Comparison of ENCODE assay signal across 2 cellular contexts in the genomic region with DNA sequence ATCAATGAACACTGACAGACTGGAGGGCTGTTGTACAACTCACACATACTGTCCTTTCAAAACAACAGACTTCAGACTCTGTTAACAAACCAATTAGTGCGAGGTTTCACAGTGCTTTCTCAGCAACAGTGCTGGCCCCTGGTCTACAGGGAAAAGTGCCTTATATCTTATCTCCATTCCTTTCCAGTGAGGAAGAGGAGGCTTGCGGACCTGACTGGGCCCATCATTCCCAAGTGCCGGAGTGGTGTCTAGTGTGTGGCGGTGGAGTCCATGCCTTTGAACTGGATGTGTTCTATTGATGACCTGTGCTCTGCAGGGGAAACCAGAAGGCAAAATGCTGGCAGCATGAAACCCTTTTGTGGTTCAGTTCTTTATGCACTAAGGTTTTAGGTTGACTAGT.
TF ChIP-seq lines count a peak whose summit lies in the region.

No MANE protein-coding gene starts in this region.

TF ChIP-seq in GM12878, 131 proteins besides CTCF, POLR2A, EP300 and RAD21:
- TF ChIP-seq, protein P1, sequence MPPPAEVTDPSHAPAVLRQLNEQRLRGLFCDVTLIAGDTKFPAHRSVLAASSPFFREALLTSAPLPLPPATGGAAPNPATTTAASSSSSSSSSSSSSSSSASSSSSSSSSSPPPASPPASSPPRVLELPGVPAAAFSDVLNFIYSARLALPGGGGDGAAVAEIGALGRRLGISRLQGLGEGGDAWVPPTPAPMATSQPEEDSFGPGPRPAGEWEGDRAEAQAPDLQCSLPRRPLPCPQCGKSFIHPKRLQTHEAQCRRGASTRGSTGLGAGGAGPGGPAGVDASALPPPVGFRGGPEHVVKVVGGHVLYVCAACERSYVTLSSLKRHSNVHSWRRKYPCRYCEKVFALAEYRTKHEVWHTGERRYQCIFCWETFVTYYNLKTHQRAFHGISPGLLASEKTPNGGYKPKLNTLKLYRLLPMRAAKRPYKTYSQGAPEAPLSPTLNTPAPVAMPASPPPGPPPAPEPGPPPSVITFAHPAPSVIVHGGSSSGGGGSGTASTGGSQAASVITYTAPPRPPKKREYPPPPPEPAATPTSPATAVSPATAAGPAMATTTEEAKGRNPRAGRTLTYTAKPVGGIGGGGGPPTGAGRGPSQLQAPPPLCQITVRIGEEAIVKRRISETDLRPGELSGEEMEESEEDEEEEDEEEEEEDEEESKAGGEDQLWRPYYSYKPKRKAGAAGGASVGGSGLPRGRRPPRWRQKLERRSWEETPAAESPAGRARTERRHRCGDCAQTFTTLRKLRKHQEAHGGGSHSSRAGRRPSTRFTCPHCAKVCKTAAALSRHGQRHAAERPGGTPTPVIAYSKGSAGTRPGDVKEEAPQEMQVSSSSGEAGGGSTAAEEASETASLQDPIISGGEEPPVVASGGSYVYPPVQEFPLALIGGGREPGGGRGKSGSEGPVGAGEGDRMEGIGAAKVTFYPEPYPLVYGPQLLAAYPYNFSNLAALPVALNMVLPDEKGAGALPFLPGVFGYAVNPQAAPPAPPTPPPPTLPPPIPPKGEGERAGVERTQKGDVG (CRISPR knock-in tag; IDR thresholded peaks at IDR 0.05) = no peak
- no peak for TF ChIP-seq IKZF2 (IDR thresholded peaks at IDR 0.05)
- no peak for TF ChIP-seq DPF2 (IDR thresholded peaks at IDR 0.05)
- no peak for TF ChIP-seq KLF5 (IDR thresholded peaks at IDR 0.05; ENCODE audit: partially characterized antibody)
- TF ChIP-seq RUNX3 (IDR thresholded peaks at IDR 0.05; ENCODE audit: low read length) = no peak
- TF ChIP-seq MEF2B (IDR thresholded peaks at IDR 0.05; ENCODE audit: partially characterized antibody, poor library complexity, severe bottlenecking) = no peak
- no peak for TF ChIP-seq SIN3A (IDR thresholded peaks at IDR 0.05; ENCODE audit: low read depth, low read length)
- TF ChIP-seq, protein P2, sequence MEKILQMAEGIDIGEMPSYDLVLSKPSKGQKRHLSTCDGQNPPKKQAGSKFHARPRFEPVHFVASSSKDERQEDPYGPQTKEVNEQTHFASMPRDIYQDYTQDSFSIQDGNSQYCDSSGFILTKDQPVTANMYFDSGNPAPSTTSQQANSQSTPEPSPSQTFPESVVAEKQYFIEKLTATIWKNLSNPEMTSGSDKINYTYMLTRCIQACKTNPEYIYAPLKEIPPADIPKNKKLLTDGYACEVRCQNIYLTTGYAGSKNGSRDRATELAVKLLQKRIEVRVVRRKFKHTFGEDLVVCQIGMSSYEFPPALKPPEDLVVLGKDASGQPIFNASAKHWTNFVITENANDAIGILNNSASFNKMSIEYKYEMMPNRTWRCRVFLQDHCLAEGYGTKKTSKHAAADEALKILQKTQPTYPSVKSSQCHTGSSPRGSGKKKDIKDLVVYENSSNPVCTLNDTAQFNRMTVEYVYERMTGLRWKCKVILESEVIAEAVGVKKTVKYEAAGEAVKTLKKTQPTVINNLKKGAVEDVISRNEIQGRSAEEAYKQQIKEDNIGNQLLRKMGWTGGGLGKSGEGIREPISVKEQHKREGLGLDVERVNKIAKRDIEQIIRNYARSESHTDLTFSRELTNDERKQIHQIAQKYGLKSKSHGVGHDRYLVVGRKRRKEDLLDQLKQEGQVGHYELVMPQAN (conservative IDR thresholded peaks at IDR 0.05) = no peak
- TF ChIP-seq KAT2A (conservative IDR thresholded peaks at IDR 0.05; ENCODE audit: control insufficient read depth, low read depth, low read length) = no peak
- no peak for TF ChIP-seq CBX3 (IDR thresholded peaks at IDR 0.05; ENCODE audit: borderline replicate concordance, low read depth)
- no peak for TF ChIP-seq TCF3 (IDR thresholded peaks at IDR 0.05; ENCODE audit: borderline replicate concordance, insufficient read depth, low read depth, low read length)
- TF ChIP-seq MXI1 (IDR thresholded peaks at IDR 0.05; ENCODE audit: low read depth, low read length) = no peak
- TF ChIP-seq SUPT20H (IDR thresholded peaks at IDR 0.05; ENCODE audit: borderline replicate concordance, control insufficient read depth, low read depth, low read length) = no peak
- TF ChIP-seq, protein P3, sequence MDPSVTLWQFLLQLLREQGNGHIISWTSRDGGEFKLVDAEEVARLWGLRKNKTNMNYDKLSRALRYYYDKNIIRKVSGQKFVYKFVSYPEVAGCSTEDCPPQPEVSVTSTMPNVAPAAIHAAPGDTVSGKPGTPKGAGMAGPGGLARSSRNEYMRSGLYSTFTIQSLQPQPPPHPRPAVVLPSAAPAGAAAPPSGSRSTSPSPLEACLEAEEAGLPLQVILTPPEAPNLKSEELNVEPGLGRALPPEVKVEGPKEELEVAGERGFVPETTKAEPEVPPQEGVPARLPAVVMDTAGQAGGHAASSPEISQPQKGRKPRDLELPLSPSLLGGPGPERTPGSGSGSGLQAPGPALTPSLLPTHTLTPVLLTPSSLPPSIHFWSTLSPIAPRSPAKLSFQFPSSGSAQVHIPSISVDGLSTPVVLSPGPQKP (IDR thresholded peaks at IDR 0.05; ENCODE audit: low read depth, low read length) = no peak
- no peak for TF ChIP-seq NR2C1 (IDR thresholded peaks at IDR 0.05)

TF ChIP-seq in HepG2, 621 proteins besides CTCF, POLR2A, EP300 and RAD21:
- TF ChIP-seq NR3C1 (CRISPR knock-in tag; IDR thresholded peaks at IDR 0.05) = no peak
- no peak for TF ChIP-seq ZNF383 (CRISPR knock-in tag; IDR thresholded peaks at IDR 0.05; ENCODE audit: borderline replicate concordance)
